In the genomic region with DNA sequence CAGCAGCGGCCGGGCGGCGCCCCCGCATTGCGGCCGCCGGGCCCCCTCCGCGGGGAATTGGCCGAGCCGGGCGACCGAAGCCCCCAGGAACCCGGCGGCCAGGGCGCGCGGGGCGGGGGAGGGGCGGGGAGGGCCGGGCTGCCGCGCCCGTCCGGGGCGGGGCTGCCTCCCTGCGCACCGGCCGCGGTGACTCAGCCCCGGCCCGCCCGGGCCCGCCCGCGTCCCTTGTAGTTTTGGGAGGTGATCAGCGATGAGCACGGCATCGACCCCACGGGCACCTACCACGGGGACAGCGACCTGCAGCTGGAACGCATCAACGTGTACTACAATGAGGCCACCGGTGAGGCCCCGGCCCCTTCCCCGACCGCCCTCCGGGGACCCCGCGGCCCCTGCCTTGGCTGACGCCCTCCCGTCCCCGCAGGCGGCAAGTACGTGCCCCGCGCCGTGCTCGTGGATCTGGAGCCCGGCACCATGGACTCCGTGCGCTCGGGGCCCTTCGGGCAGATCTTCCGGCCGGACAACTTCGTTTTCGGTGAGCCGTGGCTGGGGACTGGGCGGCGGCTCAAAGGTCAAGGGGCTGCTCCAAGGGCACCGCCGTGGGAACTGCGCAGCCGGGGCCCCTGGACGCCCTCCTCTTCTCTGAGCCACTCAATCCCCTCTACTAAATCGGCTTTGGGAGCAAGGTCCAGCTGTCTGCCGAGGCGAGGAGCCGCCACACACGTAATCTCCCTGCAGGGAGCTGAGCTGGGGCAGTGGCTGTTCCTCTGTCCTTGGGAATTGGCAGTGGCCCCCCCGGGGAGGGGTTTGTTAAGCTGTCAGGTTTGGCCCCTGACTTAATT, we compare ENCODE assay signal across 1 cellular context.
TF ChIP-seq lines count a peak whose summit lies in the region.

No MANE protein-coding gene starts in this region.

TF ChIP-seq in HEK293, 187 proteins besides CTCF, POLR2A, EP300 and RAD21 (continued from another document and continues in another):
- TF ChIP-seq, protein P1, sequence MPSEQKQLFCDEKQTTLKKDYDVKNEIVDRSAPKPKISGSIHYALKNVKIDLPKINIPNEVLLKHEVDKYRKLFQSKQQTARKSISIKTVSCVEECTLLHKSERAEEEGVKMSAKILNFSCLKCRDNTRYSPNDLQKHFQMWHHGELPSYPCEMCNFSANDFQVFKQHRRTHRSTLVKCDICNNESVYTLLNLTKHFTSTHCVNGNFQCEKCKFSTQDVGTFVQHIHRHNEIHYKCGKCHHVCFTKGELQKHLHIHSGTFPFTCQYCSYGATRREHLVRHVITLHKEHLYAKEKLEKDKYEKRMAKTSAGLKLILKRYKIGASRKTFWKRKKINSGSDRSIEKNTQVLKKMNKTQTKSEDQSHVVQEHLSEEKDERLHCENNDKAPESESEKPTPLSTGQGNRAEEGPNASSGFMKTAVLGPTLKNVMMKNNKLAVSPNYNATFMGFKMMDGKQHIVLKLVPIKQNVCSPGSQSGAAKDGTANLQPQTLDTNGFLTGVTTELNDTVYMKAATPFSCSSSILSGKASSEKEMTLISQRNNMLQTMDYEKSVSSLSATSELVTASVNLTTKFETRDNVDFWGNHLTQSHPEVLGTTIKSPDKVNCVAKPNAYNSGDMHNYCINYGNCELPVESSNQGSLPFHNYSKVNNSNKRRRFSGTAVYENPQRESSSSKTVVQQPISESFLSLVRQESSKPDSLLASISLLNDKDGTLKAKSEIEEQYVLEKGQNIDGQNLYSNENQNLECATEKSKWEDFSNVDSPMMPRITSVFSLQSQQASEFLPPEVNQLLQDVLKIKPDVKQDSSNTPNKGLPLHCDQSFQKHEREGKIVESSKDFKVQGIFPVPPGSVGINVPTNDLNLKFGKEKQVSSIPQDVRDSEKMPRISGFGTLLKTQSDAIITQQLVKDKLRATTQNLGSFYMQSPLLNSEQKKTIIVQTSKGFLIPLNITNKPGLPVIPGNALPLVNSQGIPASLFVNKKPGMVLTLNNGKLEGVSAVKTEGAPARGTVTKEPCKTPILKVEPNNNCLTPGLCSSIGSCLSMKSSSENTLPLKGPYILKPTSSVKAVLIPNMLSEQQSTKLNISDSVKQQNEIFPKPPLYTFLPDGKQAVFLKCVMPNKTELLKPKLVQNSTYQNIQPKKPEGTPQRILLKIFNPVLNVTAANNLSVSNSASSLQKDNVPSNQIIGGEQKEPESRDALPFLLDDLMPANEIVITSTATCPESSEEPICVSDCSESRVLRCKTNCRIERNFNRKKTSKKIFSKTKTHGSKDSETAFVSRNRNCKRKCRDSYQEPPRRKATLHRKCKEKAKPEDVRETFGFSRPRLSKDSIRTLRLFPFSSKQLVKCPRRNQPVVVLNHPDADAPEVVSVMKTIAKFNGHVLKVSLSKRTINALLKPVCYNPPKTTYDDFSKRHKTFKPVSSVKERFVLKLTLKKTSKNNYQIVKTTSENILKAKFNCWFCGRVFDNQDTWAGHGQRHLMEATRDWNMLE (tag by site-specific recombination; conservative IDR thresholded peaks at IDR 0.05; ENCODE audit: low read depth), result no peak
- TF ChIP-seq ZFP37 (tag by site-specific recombination; IDR thresholded peaks at IDR 0.05) (0 out of 2 replicates have a peak, but pooled peaks have one; percentile 38), ZNF558 (tag by site-specific recombination; IDR thresholded peaks at IDR 0.05) (no peak), BCL11A (tag by site-specific recombination; IDR thresholded peaks at IDR 0.05; ENCODE audit: low read depth) (0 out of 2 replicates have a peak, but pooled peaks have one; percentile 15), ZNF521 (tag by site-specific recombination; IDR thresholded peaks at IDR 0.05) (no peak), TRIM28 (IDR thresholded peaks at IDR 0.05; ENCODE audit: borderline replicate concordance, low read length) (no peak), SP7 (tag by site-specific recombination; IDR thresholded peaks at IDR 0.05) (no peak), OVOL3 (tag by site-specific recombination; IDR thresholded peaks at IDR 0.05) (no peak), HOXC10 (CRISPR knock-in tag; IDR thresholded peaks at IDR 0.05) (no peak), ZNF660 (tag by site-specific recombination; IDR thresholded peaks at IDR 0.05) (0 out of 2 replicates have a peak, but pooled peaks have one; percentile 2), KLF7 (tag by site-specific recombination; IDR thresholded peaks at IDR 0.05; ENCODE audit: borderline replicate concordance) (0 out of 2 replicates have a peak, but pooled peaks have one; percentile 17), ZNF354C (tag by site-specific recombination; IDR thresholded peaks at IDR 0.05; ENCODE audit: borderline replicate concordance, low read depth) (no peak), YY2 (tag by site-specific recombination; IDR thresholded peaks at IDR 0.05) (no peak), ZSCAN16 (tag by site-specific recombination; IDR thresholded peaks at IDR 0.05) (no peak), SETDB1 (IDR thresholded peaks at IDR 0.05; ENCODE audit: insufficient read length, low read length) (no peak), ZNF324 (tag by site-specific recombination; IDR thresholded peaks at IDR 0.05) (no peak; the same call in 1 of the 2 replicates), ZIC2 (tag by site-specific recombination; IDR thresholded peaks at IDR 0.05) (peak; percentile 54; the same call in 1 of the 2 replicates), ZEB2 (tag by site-specific recombination; IDR thresholded peaks at IDR 0.05) (peak; percentile 39; the same call in 1 of the 2 replicates), ZNF701 (tag by site-specific recombination; IDR thresholded peaks at IDR 0.05) (no peak), ZNF223 (tag by site-specific recombination; IDR thresholded peaks at IDR 0.05) (no peak), ZNF621 (tag by site-specific recombination; IDR thresholded peaks at IDR 0.05) (no peak), SALL2 (tag by site-specific recombination; IDR thresholded peaks at IDR 0.05; ENCODE audit: borderline replicate concordance) (no peak), ZNF239 (tag by site-specific recombination; IDR thresholded peaks at IDR 0.05) (no peak), ZFHX2 (tag by site-specific recombination; conservative IDR thresholded peaks at IDR 0.05) (no peak), ZNF561 (tag by site-specific recombination; IDR thresholded peaks at IDR 0.05; ENCODE audit: borderline replicate concordance) (0 out of 2 replicates have a peak, but pooled peaks have one; percentile 33), ZNF416 (tag by site-specific recombination; IDR thresholded peaks at IDR 0.05) (no peak), ZNF157 (tag by site-specific recombination; IDR thresholded peaks at IDR 0.05) (no peak), ZNF48 (tag by site-specific recombination; IDR thresholded peaks at IDR 0.05) (no peak), TCF7L2 (IDR thresholded peaks at IDR 0.05; ENCODE audit: borderline replicate concordance, low read depth, low read length) (no peak), ZNF747 (tag by site-specific recombination; IDR thresholded peaks at IDR 0.05) (no peak), BCL11B (tag by site-specific recombination; IDR thresholded peaks at IDR 0.05; ENCODE audit: low read depth) (peak; percentile 44; the same call in 1 of the 2 replicates), ZNF548 (tag by site-specific recombination; IDR thresholded peaks at IDR 0.05) (no peak), ZNF16 (tag by site-specific recombination; IDR thresholded peaks at IDR 0.05; ENCODE audit: low read depth) (no peak), ZNF24 (tag by site-specific recombination; IDR thresholded peaks at IDR 0.05) (no peak)
- TF ChIP-seq, protein P2, sequence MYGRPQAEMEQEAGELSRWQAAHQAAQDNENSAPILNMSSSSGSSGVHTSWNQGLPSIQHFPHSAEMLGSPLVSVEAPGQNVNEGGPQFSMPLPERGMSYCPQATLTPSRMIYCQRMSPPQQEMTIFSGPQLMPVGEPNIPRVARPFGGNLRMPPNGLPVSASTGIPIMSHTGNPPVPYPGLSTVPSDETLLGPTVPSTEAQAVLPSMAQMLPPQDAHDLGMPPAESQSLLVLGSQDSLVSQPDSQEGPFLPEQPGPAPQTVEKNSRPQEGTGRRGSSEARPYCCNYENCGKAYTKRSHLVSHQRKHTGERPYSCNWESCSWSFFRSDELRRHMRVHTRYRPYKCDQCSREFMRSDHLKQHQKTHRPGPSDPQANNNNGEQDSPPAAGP (tag by site-specific recombination; IDR thresholded peaks at IDR 0.05), result peak; percentile 21; the same call in 1 of the 2 replicates
- TF ChIP-seq, protein P3, sequence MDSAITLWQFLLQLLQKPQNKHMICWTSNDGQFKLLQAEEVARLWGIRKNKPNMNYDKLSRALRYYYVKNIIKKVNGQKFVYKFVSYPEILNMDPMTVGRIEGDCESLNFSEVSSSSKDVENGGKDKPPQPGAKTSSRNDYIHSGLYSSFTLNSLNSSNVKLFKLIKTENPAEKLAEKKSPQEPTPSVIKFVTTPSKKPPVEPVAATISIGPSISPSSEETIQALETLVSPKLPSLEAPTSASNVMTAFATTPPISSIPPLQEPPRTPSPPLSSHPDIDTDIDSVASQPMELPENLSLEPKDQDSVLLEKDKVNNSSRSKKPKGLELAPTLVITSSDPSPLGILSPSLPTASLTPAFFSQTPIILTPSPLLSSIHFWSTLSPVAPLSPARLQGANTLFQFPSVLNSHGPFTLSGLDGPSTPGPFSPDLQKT (IDR thresholded peaks at IDR 0.05; ENCODE audit: borderline replicate concordance, low read depth, low read length), result no peak
- TF ChIP-seq, protein P4, sequence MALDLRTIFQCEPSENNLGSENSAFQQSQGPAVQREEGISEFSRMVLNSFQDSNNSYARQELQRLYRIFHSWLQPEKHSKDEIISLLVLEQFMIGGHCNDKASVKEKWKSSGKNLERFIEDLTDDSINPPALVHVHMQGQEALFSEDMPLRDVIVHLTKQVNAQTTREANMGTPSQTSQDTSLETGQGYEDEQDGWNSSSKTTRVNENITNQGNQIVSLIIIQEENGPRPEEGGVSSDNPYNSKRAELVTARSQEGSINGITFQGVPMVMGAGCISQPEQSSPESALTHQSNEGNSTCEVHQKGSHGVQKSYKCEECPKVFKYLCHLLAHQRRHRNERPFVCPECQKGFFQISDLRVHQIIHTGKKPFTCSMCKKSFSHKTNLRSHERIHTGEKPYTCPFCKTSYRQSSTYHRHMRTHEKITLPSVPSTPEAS (tag by site-specific recombination; IDR thresholded peaks at IDR 0.05), result no peak
- TF ChIP-seq, protein P5, sequence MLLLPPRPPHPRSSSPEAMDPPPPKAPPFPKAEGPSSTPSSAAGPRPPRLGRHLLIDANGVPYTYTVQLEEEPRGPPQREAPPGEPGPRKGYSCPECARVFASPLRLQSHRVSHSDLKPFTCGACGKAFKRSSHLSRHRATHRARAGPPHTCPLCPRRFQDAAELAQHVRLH (tag by site-specific recombination; IDR thresholded peaks at IDR 0.05), result no peak
- TF ChIP-seq, protein P6, sequence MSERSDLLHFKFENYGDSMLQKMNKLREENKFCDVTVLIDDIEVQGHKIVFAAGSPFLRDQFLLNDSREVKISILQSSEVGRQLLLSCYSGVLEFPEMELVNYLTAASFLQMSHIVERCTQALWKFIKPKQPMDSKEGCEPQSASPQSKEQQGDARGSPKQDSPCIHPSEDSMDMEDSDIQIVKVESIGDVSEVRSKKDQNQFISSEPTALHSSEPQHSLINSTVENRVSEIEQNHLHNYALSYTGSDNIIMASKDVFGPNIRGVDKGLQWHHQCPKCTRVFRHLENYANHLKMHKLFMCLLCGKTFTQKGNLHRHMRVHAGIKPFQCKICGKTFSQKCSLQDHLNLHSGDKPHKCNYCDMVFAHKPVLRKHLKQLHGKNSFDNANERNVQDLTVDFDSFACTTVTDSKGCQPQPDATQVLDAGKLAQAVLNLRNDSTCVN (tag by site-specific recombination; optimal IDR thresholded peaks at IDR 0.05), result peak; percentile 37
- TF ChIP-seq, protein P7, sequence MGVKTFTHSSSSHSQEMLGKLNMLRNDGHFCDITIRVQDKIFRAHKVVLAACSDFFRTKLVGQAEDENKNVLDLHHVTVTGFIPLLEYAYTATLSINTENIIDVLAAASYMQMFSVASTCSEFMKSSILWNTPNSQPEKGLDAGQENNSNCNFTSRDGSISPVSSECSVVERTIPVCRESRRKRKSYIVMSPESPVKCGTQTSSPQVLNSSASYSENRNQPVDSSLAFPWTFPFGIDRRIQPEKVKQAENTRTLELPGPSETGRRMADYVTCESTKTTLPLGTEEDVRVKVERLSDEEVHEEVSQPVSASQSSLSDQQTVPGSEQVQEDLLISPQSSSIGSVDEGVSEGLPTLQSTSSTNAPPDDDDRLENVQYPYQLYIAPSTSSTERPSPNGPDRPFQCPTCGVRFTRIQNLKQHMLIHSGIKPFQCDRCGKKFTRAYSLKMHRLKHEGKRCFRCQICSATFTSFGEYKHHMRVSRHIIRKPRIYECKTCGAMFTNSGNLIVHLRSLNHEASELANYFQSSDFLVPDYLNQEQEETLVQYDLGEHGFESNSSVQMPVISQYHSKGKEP (tag by site-specific recombination; IDR thresholded peaks at IDR 0.05), result no peak
- TF ChIP-seq, protein P8, sequence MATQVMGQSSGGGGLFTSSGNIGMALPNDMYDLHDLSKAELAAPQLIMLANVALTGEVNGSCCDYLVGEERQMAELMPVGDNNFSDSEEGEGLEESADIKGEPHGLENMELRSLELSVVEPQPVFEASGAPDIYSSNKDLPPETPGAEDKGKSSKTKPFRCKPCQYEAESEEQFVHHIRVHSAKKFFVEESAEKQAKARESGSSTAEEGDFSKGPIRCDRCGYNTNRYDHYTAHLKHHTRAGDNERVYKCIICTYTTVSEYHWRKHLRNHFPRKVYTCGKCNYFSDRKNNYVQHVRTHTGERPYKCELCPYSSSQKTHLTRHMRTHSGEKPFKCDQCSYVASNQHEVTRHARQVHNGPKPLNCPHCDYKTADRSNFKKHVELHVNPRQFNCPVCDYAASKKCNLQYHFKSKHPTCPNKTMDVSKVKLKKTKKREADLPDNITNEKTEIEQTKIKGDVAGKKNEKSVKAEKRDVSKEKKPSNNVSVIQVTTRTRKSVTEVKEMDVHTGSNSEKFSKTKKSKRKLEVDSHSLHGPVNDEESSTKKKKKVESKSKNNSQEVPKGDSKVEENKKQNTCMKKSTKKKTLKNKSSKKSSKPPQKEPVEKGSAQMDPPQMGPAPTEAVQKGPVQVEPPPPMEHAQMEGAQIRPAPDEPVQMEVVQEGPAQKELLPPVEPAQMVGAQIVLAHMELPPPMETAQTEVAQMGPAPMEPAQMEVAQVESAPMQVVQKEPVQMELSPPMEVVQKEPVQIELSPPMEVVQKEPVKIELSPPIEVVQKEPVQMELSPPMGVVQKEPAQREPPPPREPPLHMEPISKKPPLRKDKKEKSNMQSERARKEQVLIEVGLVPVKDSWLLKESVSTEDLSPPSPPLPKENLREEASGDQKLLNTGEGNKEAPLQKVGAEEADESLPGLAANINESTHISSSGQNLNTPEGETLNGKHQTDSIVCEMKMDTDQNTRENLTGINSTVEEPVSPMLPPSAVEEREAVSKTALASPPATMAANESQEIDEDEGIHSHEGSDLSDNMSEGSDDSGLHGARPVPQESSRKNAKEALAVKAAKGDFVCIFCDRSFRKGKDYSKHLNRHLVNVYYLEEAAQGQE (tag by site-specific recombination; IDR thresholded peaks at IDR 0.05), result no peak
- TF ChIP-seq, protein P9, sequence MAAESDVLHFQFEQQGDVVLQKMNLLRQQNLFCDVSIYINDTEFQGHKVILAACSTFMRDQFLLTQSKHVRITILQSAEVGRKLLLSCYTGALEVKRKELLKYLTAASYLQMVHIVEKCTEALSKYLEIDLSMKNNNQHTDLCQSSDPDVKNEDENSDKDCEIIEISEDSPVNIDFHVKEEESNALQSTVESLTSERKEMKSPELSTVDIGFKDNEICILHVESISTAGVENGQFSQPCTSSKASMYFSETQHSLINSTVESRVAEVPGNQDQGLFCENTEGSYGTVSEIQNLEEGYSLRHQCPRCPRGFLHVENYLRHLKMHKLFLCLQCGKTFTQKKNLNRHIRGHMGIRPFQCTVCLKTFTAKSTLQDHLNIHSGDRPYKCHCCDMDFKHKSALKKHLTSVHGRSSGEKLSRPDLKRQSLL (tag by site-specific recombination; IDR thresholded peaks at IDR 0.05), result no peak
